In the genomic region with DNA sequence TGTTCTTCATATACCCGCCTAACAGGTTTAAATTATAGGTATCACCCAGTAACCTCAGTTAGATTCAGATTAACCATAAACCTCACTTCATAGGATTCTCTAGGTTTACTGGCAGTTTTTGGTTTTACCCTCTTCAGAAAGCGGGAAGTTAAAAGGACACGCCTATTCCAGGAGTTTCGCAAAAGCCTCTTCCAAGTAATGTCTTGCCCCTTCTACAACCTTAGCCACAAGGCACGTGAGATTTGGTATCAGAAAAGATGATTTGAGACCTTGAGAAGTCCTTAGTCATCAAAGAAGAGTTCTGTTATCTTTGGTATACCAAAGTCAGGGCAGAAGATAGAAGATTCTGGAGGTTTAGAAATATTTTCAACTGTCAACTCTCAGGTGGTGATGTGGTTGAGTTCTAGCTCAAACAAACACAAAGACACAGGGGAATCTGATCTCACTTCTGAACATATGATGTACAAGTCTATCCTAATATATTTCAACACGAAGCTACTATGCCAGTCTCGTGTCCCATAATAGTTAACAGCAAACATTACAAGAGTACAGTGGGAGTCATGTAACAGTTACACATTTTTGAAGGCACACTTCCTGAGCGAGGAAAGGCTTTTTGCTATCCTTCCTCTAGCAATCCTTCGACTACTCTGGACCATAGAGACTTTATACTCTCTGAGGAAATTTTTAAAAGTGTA, we compare ENCODE assay signal across 1 cellular context.
TF ChIP-seq lines count a peak whose summit lies in the region.

No MANE protein-coding gene starts in this region.

TF ChIP-seq in K562, 482 proteins besides CTCF, POLR2A, EP300 and RAD21 (continued from another document and continues in another):
- TF ChIP-seq ZNF592 (IDR thresholded peaks at IDR 0.05) (peak; percentile 90; the same call in 1 of the 2 replicates), ZNF644 (tag; IDR thresholded peaks at IDR 0.05; ENCODE audit: low read depth) (no peak; the same call in none of the 2 replicates), FOS (IDR thresholded peaks at IDR 0.05; ENCODE audit: extremely low read depth, insufficient read length) (no peak), SMARCA4 (IDR thresholded peaks at IDR 0.05) (peak; percentile 93), TBL1XR1 (IDR thresholded peaks at IDR 0.05; ENCODE audit: low read length in 2 of 2) (peak in 1 of 2 experiments; percentile 97; a peak in 3 of 4 replicates), ZNF507 (tag; conservative IDR thresholded peaks at IDR 0.05) (no peak), ZNF174 (CRISPR knock-in tag; IDR thresholded peaks at IDR 0.05) (no peak), MYNN (IDR thresholded peaks at IDR 0.05) (peak; percentile 76; the same call in 1 of the 2 replicates), MYNN (CRISPR knock-in tag; IDR thresholded peaks at IDR 0.05) (no peak), RNF2 (IDR thresholded peaks at IDR 0.05) (peak; percentile 92; the same call in 1 of the 2 replicates), BACH1 (tag; IDR thresholded peaks at IDR 0.05) (peak; percentile 92), CHD1 (IDR thresholded peaks at IDR 0.05; ENCODE audit: low read length) (no peak), ZNF766 (CRISPR knock-in tag; conservative IDR thresholded peaks at IDR 0.05) (peak; percentile 93), STAT5A (IDR thresholded peaks at IDR 0.05; ENCODE audit: borderline replicate concordance, low read length) (peak; percentile 95), C11orf30 (IDR thresholded peaks at IDR 0.05; ENCODE audit: low read depth) (peak; percentile 97), MYC (IDR thresholded peaks at IDR 0.05; ENCODE audit: low read depth, low read length) (peak; percentile 85), MYC (CRISPR knock-in tag; IDR thresholded peaks at IDR 0.05; ENCODE audit: borderline replicate concordance, low read depth) (no peak), TEAD1 (CRISPR knock-in tag; IDR thresholded peaks at IDR 0.05) (peak in 1 of 2 experiments; percentile 70; a peak in 2 of 4 replicates), BCOR (IDR thresholded peaks at IDR 0.05) (no peak), HMGN3 (IDR thresholded peaks at IDR 0.05; ENCODE audit: borderline replicate concordance, extremely low read depth, insufficient read length, low read depth, low read length) (peak; percentile 65), ZNF175 (CRISPR knock-in tag; IDR thresholded peaks at IDR 0.05; ENCODE audit: low read depth) (peak; percentile 57; the same call in 1 of the 2 replicates), NFXL1 (CRISPR knock-in tag; IDR thresholded peaks at IDR 0.05) (peak; percentile 13; the same call in 1 of the 2 replicates), ZC3H11A (IDR thresholded peaks at IDR 0.05; ENCODE audit: low read depth, low read length) (no peak), ZKSCAN8 (CRISPR knock-in tag; IDR thresholded peaks at IDR 0.05) (peak; percentile 89), ZBTB2 (IDR thresholded peaks at IDR 0.05) (peak; percentile 47; the same call in 1 of the 2 replicates), TCF3 (CRISPR knock-in tag; IDR thresholded peaks at IDR 0.05) (peak; percentile 81), FOXP1 (CRISPR knock-in tag; IDR thresholded peaks at IDR 0.05) (no peak), TAL1 (IDR thresholded peaks at IDR 0.05) (peak; percentile 59; the same call in 1 of the 2 replicates), CBX8 (IDR thresholded peaks at IDR 0.05; ENCODE audit: borderline replicate concordance, extremely low read depth, low read depth, low read length, poor library complexity, severe bottlenecking) (no peak), HDAC8 (tag; IDR thresholded peaks at IDR 0.05) (no peak), FOSL1 (tag; conservative IDR thresholded peaks at IDR 0.05) (peak; percentile 89), ZNF717 (CRISPR knock-in tag; IDR thresholded peaks at IDR 0.05) (no peak), ZHX1 (conservative IDR thresholded peaks at IDR 0.05; ENCODE audit: low read length) (no peak), CTBP1 (IDR thresholded peaks at IDR 0.05; ENCODE audit: borderline replicate concordance) (peak; percentile 99), RREB1 (CRISPR knock-in tag; IDR thresholded peaks at IDR 0.05) (no peak)
- TF ChIP-seq, protein P1, sequence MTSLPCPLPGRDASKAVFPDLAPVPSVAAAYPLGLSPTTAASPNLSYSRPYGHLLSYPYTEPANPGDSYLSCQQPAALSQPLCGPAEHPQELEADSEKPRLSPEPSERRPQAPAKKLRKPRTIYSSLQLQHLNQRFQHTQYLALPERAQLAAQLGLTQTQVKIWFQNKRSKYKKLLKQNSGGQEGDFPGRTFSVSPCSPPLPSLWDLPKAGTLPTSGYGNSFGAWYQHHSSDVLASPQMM (CRISPR knock-in tag; IDR thresholded peaks at IDR 0.05): no peak
- TF ChIP-seq, protein P2, sequence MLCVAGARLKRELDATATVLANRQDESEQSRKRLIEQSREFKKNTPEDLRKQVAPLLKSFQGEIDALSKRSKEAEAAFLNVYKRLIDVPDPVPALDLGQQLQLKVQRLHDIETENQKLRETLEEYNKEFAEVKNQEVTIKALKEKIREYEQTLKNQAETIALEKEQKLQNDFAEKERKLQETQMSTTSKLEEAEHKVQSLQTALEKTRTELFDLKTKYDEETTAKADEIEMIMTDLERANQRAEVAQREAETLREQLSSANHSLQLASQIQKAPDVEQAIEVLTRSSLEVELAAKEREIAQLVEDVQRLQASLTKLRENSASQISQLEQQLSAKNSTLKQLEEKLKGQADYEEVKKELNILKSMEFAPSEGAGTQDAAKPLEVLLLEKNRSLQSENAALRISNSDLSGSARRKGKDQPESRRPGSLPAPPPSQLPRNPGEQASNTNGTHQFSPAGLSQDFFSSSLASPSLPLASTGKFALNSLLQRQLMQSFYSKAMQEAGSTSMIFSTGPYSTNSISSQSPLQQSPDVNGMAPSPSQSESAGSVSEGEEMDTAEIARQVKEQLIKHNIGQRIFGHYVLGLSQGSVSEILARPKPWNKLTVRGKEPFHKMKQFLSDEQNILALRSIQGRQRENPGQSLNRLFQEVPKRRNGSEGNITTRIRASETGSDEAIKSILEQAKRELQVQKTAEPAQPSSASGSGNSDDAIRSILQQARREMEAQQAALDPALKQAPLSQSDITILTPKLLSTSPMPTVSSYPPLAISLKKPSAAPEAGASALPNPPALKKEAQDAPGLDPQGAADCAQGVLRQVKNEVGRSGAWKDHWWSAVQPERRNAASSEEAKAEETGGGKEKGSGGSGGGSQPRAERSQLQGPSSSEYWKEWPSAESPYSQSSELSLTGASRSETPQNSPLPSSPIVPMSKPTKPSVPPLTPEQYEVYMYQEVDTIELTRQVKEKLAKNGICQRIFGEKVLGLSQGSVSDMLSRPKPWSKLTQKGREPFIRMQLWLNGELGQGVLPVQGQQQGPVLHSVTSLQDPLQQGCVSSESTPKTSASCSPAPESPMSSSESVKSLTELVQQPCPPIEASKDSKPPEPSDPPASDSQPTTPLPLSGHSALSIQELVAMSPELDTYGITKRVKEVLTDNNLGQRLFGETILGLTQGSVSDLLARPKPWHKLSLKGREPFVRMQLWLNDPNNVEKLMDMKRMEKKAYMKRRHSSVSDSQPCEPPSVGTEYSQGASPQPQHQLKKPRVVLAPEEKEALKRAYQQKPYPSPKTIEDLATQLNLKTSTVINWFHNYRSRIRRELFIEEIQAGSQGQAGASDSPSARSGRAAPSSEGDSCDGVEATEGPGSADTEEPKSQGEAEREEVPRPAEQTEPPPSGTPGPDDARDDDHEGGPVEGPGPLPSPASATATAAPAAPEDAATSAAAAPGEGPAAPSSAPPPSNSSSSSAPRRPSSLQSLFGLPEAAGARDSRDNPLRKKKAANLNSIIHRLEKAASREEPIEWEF (CRISPR knock-in tag; IDR thresholded peaks at IDR 0.05): peak; percentile 32; the same call in 1 of the 2 replicates
